ENCODE assay signal across 14 cellular contexts in the genomic region with DNA sequence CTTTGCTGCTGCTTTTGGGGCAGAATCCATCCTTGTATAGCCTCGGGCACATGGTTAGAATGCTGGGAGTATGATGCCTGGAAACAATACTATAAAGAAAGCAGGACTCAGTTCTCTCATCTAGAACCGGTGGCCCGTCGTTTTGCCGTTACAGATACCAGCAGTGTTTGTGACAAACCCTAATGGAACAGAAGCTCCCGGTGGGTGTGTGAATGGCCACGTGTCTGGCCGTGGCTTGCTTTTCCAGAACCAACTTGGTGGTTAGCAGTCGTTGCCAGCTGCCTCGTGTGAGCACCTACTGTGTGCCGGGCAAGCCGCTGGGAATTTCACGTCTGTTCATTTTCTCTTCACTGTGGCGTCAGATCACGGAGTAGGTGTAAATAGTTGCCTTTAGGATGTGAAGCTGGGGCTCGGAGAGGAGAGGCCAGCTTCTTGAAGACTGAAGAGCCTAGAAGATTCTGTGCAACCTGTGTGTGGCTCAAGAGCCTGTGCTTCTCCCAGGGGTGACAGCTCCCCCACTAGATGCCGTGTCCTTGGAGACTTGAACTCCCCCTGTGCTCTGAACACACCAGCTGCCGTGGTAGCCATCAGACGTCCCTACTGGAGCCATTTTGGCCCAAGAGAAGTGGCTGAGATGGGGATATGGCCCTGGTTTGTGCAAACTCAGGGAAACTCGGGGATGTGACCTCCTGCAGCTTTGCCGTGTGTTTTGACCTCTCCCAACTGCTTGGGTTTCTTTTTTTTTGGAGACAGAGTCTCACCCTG. TPM values are rescaled to one million over a fixed set of nuclear protein-coding genes. Genes with fewer than 3 reads are reported as not detected.
DNase-seq lines count a peak whose midpoint lies in the region; ATAC-seq, FAIRE-seq and TF ChIP-seq lines count a peak whose summit lies in the region.
"Had no signal": no experiment of that assay in that cellular context is flagged by ENCODE, and none has a peak within 500 bp of the region (broad histone marks: within the 10 kb centered on the region; RNA-seq: fewer than 3 reads in every experiment).

No MANE protein-coding gene starts in this region.

- peaks cover 95% of the 10 kb centered on the region for H3K79me2 ChIP-seq in HCT116 (ENCODE audit: insufficient read depth, low read length)

- intact Hi-C loops in HCT116 (cut with micrococcal nuclease), result no loop called here
- intact Hi-C loops in spleen (cut with DNase I; ENCODE audit: low total_unique reads), result no loop called here

- H3K9me3 ChIP-seq in HCT116 (ENCODE audit: control insufficient read depth in 1 of 2, insufficient read depth in 1 of 2, low read depth in 1 of 2, low read length in 2 of 2) (no peaks in the 10 kb centered on the region), spleen (no peaks in the 10 kb centered on the region)

- H3K27me3 ChIP-seq in HCT116 (ENCODE audit: insufficient read depth, low read length), result no peaks in the 10 kb centered on the region
- H3K27me3 ChIP-seq in bronchial epithelial cell (ENCODE audit: control insufficient read depth, insufficient read depth, low read length), result no peaks in the 10 kb centered on the region
- no peaks in the 10 kb centered on the region for H3K27me3 ChIP-seq in layer of hippocampus (ENCODE audit: control insufficient read depth, insufficient read depth, low read length)
- H3K27me3 ChIP-seq in spleen (replicated peaks in 1 of 7), result no peaks in the 10 kb centered on the region

- no peak for TF ChIP-seq RAD21 in HCT116 (IDR thresholded peaks at IDR 0.05; ENCODE audit: low read depth)

- RAD21 ChIA-PET in HCT116 (lab: Charles Lee; ENCODE audit: low non-redundant PET in 1 of 2, low total read pairs in 2 of 2, uncharacterized antibody in 2 of 2, unreplicated experiment in 2 of 2), result no interaction called here

- CTCF ChIA-PET in HCT116 (lab: Charles Lee), result interaction anchor here (0.8 kb wide), 1 partner anchor 86 kb away, joined by 3 read pairs; no protein-coding TSS in a partner anchor

- WGBS in spleen, 5 donors, result 52 to 80% (median 73%) methylated on average over 20 to 21 of the region's 21 CpGs

- TF ChIP-seq CTCF in HCT116 (IDR thresholded peaks at IDR 0.05 in 2 of 3, conservative IDR thresholded peaks at IDR 0.05 in 1 of 3; ENCODE audit: borderline replicate concordance in 1 of 3, insufficient read depth in 1 of 3, low read depth in 2 of 3, low read length in 2 of 3), result no peak
- no peak for TF ChIP-seq CTCF in bronchial epithelial cell (IDR thresholded peaks at IDR 0.05; ENCODE audit: insufficient read depth, low read length, severe bottlenecking)
- no peak for TF ChIP-seq CTCF in spleen (IDR thresholded peaks at IDR 0.05 in 8 of 11, conservative IDR thresholded peaks at IDR 0.05 in 3 of 11)

- peaks cover 3% of the 10 kb centered on the region; the same call in 1 of the 2 replicates for H4K20me1 ChIP-seq in HCT116 (ENCODE audit: insufficient read depth)

- H3K4me3 ChIP-seq in HCT116 (replicated peaks in 1 of 2; ENCODE audit: low read depth in 1 of 2, low read length in 2 of 2) (no peak overlapping the region), bronchial epithelial cell (ENCODE audit: low read depth, low read length) (no peak overlapping the region), spleen (no peak overlapping the region)
- H3K4me3 ChIP-seq: smooth muscle cell had no signal

- POLR2A ChIA-PET in HCT116 (lab: Charles Lee), result no interaction called here

- H3K9ac ChIP-seq in HCT116 (ENCODE audit: low read length), result no peak overlapping the region

- peaks cover 8 to 42% of the 10 kb centered on the region in 2 experiments; a peak in 3 of 4 replicates for H3K36me3 ChIP-seq in HCT116 (ENCODE audit: control insufficient read depth in 1 of 2, insufficient read depth in 2 of 2, low read length in 2 of 2)
- peaks cover 64% of the 10 kb centered on the region for H3K36me3 ChIP-seq in bronchial epithelial cell (ENCODE audit: control insufficient read depth, insufficient read depth, low read length)
- peaks cover 0 to 82% (median 22%) of the 10 kb centered on the region in 6 donors for H3K36me3 ChIP-seq in spleen

- TF ChIP-seq POLR2A in HCT116 (IDR thresholded peaks at IDR 0.05; ENCODE audit: borderline replicate concordance, extremely low read depth, insufficient read depth, insufficient read length) (no peak), spleen (IDR thresholded peaks at IDR 0.05) (no peak)

- FAIRE-seq in bronchial epithelial cell (lab: Jason Lieb, UNC), result peak; percentile 36
- FAIRE-seq: islet of Langerhans had no signal

- H3K27ac ChIP-seq in HCT116 (ENCODE audit: low read depth, low read length) (no peak overlapping the region), layer of hippocampus (ENCODE audit: low read depth, low read length) (peak overlapping the region; percentile 71), spleen (peak overlapping the region in 7 of 8 donors; percentile 32 to 98 (median 95))

- no peak overlapping the region for H2AFZ ChIP-seq in HCT116 (ENCODE audit: low read depth, low read length, poor library complexity, severe bottlenecking)

- H3K4me1 ChIP-seq in HCT116 (ENCODE audit: control insufficient read depth in 1 of 2, insufficient read depth in 2 of 2, low read length in 2 of 2), result peaks cover 0 to 8% of the 10 kb centered on the region in 2 experiments; a peak in 1 of 4 replicates
- peaks cover 32 to 95% (median 82%) of the 10 kb centered on the region in 6 donors for H3K4me1 ChIP-seq in spleen

- DNase-seq in HCT116 (ENCODE audit: low read depth, low spot score), result no peak
- DNase-seq in bronchial epithelial cell (ENCODE audit: low read depth), result no peak
- DNase-seq in spleen, result peak; percentile 44
- no peak for DNase-seq in GF-D8 (lab: John Stamatoyannopoulos, UW)
- DNase-seq in A172 (ENCODE audit: low spot score), result no peak
- no peak for DNase-seq in SKM-1 (lab: John Stamatoyannopoulos, UW; ENCODE audit: unreplicated experiment)
- DNase-seq: activated naive CD4-positive, alpha-beta T cell; DMS53; NCI-H2029 treated with DMSO at 0.1 percent for 48 hours; SHP77 treated with DMSO at 0.1 percent for 48 hours had no signal

- H3K9me2 ChIP-seq in HCT116 (ENCODE audit: insufficient read depth), result no peaks in the 10 kb centered on the region

- ATAC-seq in HCT116, result no peak
- ATAC-seq in HG03342 (IDR thresholded peaks at IDR 0.05; ENCODE audit: unreplicated experiment), result no peak

- no TSS peak for BruUV-seq in HCT116 (replicated peaks; lab: Mats Ljungman, UMichigan)

- H3K4me2 ChIP-seq in HCT116 (ENCODE audit: low read length), result no peak overlapping the region
- H3K4me2 ChIP-seq: smooth muscle cell had no signal

TF ChIP-seq in HCT116, 20 proteins besides CTCF, POLR2A, EP300 and RAD21:
- TF ChIP-seq SIN3A (IDR thresholded peaks at IDR 0.05; ENCODE audit: low read depth) (no peak), POLR2AphosphoS5 (IDR thresholded peaks at IDR 0.05; ENCODE audit: low read depth, low read length) (peak; percentile 9; the same call in 1 of the 2 replicates)

RNA-seq across cellular contexts. Expression of a gene that starts 57.5 kb away (rescaled TPM):
- total RNA-seq in HCT116 (2021; ENCODE audit: unreplicated experiment) (14.5 TPM), bronchial epithelial cell (7.6 and 10.5 TPM in 2 replicates), spleen (10 to 100 TPM; 21.2 to 40.9 (median 24.8) TPM)
- polyA plus RNA-seq in HCT116 (2012), result 4.8 and 5.6 TPM in 2 replicates
- 1 to 10 TPM; 2.0 to 5.8 (median 2.4) TPM for polyA plus RNA-seq in spleen
- 3.4 and 5.3 TPM in 2 replicates for total RNA-seq in A172 (2014; rRNA removed; shearing (Covaris generic))
